Comparison of ENCODE assay signal across 1 cellular context in the genomic region with DNA sequence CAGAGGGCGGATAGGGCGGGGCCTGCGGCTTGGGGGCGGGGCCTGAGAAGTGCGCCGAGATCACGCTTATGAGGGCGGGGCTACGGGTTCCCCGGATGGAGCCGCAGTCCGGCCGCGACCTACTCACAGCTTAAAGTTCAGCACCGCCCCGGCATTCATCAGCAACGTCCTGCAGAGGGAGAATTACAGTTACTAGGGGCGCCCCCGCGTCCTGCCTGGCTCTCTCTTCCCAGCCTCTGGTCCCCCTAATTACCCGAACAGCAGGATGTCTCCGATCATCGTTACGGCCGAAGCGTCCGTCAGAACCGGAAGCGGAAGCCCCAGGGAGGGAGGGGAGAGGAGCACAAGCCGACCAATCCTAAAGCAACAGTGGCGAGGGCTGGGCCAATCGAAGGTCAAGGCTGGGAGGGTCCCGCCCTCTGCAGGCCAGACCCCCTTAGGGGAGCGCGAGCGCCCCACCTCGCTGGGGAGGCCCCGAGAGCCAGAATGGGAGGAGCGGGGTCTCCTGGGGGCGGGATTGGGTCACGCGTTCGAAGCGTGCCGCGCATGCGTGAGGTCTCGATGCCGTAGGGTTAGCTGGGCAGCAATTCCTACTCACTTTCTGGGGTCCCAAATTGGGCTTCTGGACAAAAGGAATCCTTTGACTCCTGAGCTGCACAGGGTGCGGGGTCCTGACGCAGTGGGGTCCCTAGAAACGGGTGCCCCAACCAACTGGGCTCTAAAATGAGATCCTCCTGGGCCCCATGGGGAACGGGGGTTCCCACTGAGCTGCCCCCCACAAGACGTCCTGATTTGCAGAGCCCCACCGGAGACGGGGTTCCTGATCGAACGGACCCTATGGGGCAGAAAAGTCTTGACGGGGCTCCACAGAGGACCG.
TF ChIP-seq lines count a peak whose summit lies in the region.

Gene SMIM7 (minus strand): TSS at position 313 of the 877 bp plus-strand sequence. CDS start 34 bp downstream, at position 279.

TF ChIP-seq in HepG2, 621 proteins besides CTCF, POLR2A, EP300 and RAD21 (continued from another document and continues in another):
- no peak for TF ChIP-seq SMC3 (IDR thresholded peaks at IDR 0.05; ENCODE audit: low read length)
- TF ChIP-seq DZIP1 (CRISPR knock-in tag; IDR thresholded peaks at IDR 0.05): no peak
- TF ChIP-seq, protein P1, sequence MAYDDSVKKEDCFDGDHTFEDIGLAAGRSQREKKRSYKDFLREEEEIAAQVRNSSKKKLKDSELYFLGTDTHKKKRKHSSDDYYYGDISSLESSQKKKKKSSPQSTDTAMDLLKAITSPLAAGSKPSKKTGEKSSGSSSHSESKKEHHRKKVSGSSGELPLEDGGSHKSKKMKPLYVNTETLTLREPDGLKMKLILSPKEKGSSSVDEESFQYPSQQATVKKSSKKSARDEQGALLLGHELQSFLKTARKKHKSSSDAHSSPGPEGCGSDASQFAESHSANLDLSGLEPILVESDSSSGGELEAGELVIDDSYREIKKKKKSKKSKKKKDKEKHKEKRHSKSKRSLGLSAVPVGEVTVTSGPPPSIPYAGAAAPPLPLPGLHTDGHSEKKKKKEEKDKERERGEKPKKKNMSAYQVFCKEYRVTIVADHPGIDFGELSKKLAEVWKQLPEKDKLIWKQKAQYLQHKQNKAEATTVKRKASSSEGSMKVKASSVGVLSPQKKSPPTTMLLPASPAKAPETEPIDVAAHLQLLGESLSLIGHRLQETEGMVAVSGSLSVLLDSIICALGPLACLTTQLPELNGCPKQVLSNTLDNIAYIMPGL (CRISPR knock-in tag; IDR thresholded peaks at IDR 0.05; ENCODE audit: borderline replicate concordance in 1 of 2, low read depth in 1 of 2): peak in 1 of 2 experiments; percentile 15; a peak in 1 of 4 replicates
- peak; percentile 85; the same call in 1 of the 2 replicates for TF ChIP-seq NFAT5 (CRISPR knock-in tag; IDR thresholded peaks at IDR 0.05)
- no peak for TF ChIP-seq MAFG (CRISPR knock-in tag; IDR thresholded peaks at IDR 0.05)
- TF ChIP-seq MNT (IDR thresholded peaks at IDR 0.05): peak; percentile 64
- TF ChIP-seq ZNF556 (CRISPR knock-in tag; IDR thresholded peaks at IDR 0.05; ENCODE audit: borderline replicate concordance): no peak
- no peak; the same call in 1 of the 2 replicates for TF ChIP-seq ZSCAN5A (CRISPR knock-in tag; IDR thresholded peaks at IDR 0.05; ENCODE audit: borderline replicate concordance)
- TF ChIP-seq, protein P2, sequence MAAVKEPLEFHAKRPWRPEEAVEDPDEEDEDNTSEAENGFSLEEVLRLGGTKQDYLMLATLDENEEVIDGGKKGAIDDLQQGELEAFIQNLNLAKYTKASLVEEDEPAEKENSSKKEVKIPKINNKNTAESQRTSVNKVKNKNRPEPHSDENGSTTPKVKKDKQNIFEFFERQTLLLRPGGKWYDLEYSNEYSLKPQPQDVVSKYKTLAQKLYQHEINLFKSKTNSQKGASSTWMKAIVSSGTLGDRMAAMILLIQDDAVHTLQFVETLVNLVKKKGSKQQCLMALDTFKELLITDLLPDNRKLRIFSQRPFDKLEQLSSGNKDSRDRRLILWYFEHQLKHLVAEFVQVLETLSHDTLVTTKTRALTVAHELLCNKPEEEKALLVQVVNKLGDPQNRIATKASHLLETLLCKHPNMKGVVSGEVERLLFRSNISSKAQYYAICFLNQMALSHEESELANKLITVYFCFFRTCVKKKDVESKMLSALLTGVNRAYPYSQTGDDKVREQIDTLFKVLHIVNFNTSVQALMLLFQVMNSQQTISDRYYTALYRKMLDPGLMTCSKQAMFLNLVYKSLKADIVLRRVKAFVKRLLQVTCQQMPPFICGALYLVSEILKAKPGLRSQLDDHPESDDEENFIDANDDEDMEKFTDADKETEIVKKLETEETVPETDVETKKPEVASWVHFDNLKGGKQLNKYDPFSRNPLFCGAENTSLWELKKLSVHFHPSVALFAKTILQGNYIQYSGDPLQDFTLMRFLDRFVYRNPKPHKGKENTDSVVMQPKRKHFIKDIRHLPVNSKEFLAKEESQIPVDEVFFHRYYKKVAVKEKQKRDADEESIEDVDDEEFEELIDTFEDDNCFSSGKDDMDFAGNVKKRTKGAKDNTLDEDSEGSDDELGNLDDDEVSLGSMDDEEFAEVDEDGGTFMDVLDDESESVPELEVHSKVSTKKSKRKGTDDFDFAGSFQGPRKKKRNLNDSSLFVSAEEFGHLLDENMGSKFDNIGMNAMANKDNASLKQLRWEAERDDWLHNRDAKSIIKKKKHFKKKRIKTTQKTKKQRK (IDR thresholded peaks at IDR 0.05; ENCODE audit: low read length): no peak; the same call in 1 of the 2 replicates
- TF ChIP-seq TSC22D2 (CRISPR knock-in tag; IDR thresholded peaks at IDR 0.05; ENCODE audit: borderline replicate concordance): 0 out of 2 replicates have a peak, but pooled peaks have one; percentile 44
- TF ChIP-seq, protein P3, sequence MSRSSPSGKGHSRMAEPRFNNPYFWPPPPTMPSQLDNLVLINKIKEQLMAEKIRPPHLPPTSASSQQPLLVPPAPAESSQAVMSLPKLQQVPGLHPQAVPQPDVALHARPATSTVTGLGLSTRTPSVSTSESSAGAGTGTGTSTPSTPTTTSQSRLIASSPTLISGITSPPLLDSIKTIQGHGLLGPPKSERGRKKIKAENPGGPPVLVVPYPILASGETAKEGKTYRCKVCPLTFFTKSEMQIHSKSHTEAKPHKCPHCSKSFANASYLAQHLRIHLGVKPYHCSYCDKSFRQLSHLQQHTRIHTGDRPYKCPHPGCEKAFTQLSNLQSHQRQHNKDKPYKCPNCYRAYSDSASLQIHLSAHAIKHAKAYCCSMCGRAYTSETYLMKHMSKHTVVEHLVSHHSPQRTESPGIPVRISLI (CRISPR knock-in tag; IDR thresholded peaks at IDR 0.05; ENCODE audit: borderline replicate concordance): no peak
- peak; percentile 67; the same call in 1 of the 2 replicates for TF ChIP-seq TGIF2 (CRISPR knock-in tag; IDR thresholded peaks at IDR 0.05)
- TF ChIP-seq HHEX (CRISPR knock-in tag; IDR thresholded peaks at IDR 0.05): no peak
- TF ChIP-seq PHF21A (CRISPR knock-in tag; IDR thresholded peaks at IDR 0.05): peak; percentile 72
- no peak for TF ChIP-seq SYNCRIP (IDR thresholded peaks at IDR 0.05; ENCODE audit: insufficient read depth, low read depth, low read length)
- no peak for TF ChIP-seq SIN3A (IDR thresholded peaks at IDR 0.05; ENCODE audit: borderline replicate concordance, low read depth, low read length)
- no peak for TF ChIP-seq TEAD2 (CRISPR knock-in tag; IDR thresholded peaks at IDR 0.05)
- no peak for TF ChIP-seq AHR (CRISPR knock-in tag; IDR thresholded peaks at IDR 0.05)
- TF ChIP-seq, protein P4, sequence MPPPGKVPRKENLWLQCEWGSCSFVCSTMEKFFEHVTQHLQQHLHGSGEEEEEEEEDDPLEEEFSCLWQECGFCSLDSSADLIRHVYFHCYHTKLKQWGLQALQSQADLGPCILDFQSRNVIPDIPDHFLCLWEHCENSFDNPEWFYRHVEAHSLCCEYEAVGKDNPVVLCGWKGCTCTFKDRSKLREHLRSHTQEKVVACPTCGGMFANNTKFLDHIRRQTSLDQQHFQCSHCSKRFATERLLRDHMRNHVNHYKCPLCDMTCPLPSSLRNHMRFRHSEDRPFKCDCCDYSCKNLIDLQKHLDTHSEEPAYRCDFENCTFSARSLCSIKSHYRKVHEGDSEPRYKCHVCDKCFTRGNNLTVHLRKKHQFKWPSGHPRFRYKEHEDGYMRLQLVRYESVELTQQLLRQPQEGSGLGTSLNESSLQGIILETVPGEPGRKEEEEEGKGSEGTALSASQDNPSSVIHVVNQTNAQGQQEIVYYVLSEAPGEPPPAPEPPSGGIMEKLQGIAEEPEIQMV (CRISPR knock-in tag; IDR thresholded peaks at IDR 0.05; ENCODE audit: low read depth): peak; percentile 67; the same call in 1 of the 2 replicates
- TF ChIP-seq ZNF605 (CRISPR knock-in tag; IDR thresholded peaks at IDR 0.05): 0 out of 2 replicates have a peak, but pooled peaks have one; percentile 10
- no peak; the same call in none of the 2 replicates for TF ChIP-seq KMT2B (CRISPR knock-in tag; IDR thresholded peaks at IDR 0.05)
- no peak for TF ChIP-seq CENPX (CRISPR knock-in tag; IDR thresholded peaks at IDR 0.05)
- TF ChIP-seq PAX8 (CRISPR knock-in tag; IDR thresholded peaks at IDR 0.05; ENCODE audit: borderline replicate concordance): no peak
- TF ChIP-seq TFAP4 (IDR thresholded peaks at IDR 0.05; ENCODE audit: borderline replicate concordance, low read depth): no peak
